1 cellular context compared by ENCODE assay signal in genomic region chr10:27276581-27276980, GRCh38.
TF ChIP-seq lines count a peak whose summit lies in the region.

No MANE protein-coding gene starts in this region.

TF ChIP-seq in SK-N-SH, 30 proteins besides CTCF, POLR2A, EP300 and RAD21 (continued from another document):
- no peak for TF ChIP-seq RCOR1 (IDR thresholded peaks at IDR 0.05; ENCODE audit: low read length)
